Comparison of ENCODE assay signal across 17 cellular contexts in the genomic region with DNA sequence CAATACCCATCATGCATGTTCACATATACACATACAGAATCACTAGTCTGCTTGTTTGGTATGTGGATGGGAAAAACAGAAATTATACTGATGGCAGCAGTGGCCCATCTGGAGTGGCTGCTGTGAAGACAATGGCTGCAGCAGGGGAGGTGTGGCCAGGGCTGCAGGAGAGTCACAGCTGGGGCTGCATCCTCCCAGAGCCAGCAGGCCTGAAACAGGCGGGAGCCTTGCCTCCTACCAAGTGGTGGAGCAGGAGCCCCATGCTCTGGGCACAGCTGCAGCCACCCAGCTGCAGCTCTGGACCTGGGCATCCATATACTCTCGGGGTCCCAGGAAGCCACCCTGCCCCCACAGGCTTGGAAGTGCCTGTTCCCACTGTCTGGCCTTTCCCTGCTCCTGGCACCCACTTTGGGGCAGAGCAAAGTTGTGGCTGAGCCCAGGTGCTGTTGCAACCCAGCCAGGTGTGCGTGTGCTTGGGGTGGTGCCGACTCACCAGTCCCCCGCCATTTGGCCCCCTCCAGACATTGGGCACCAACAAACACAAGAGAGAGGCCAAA.
"Had no signal": no experiment of that assay in that cellular context is flagged by ENCODE, and none has a peak within 500 bp of the region (broad histone marks: within the 10 kb centered on the region; RNA-seq: fewer than 3 reads in every experiment).

No MANE protein-coding gene starts in this region.

- H3K4me1 ChIP-seq: heart left ventricle, sigmoid colon, testis, transverse colon had no signal

- H3K36me3 ChIP-seq: heart left ventricle, sigmoid colon, transverse colon had no signal

- H3K36me3 Mint-ChIP-seq: naive thymus-derived CD4-positive, alpha-beta T cell had no signal

- H3K9me3 Mint-ChIP-seq: naive thymus-derived CD4-positive, alpha-beta T cell; nephron progenitor cell; stimulated activated naive CD8-positive, alpha-beta T cell treated with anti-CD3 and anti-CD28 coated beads, Interleukin-15, Interleukin-2, amounts not matched to agents 100 ng/mL and 50 ng/mL, for 24 hours had no signal

- H3K27me3 Mint-ChIP-seq: naive thymus-derived CD4-positive, alpha-beta T cell; stimulated activated naive CD8-positive, alpha-beta T cell treated with anti-CD3 and anti-CD28 coated beads, Interleukin-15, Interleukin-2, amounts not matched to agents 100 ng/mL and 50 ng/mL, for 24 hours had no signal

- DNase-seq: effector CD4-positive, alpha-beta T cell; endodermal cell; erythroblast; foreskin melanocyte; heart left ventricle; hippocampal formation; kidney glomerular epithelial cell; mammary epithelial cell; naive thymus-derived CD4-positive, alpha-beta T cell; nephron progenitor cell; sigmoid colon; stimulated activated CD4-positive, alpha-beta T cell treated with anti-CD3 and anti-CD28 coated beads, Interleukin-2, amount 100 ng/mL, for 24 hours; testis; transverse colon had no signal

- H3K9me3 ChIP-seq: sigmoid colon, testis, transverse colon had no signal

- H3K27ac Mint-ChIP-seq: endodermal cell; naive thymus-derived CD4-positive, alpha-beta T cell; nephron progenitor cell; stimulated activated naive CD8-positive, alpha-beta T cell treated with anti-CD3 and anti-CD28 coated beads, Interleukin-15, Interleukin-2, amounts not matched to agents 100 ng/mL and 50 ng/mL, for 24 hours had no signal

- H3K4me1 Mint-ChIP-seq: endodermal cell; naive thymus-derived CD4-positive, alpha-beta T cell; nephron progenitor cell had no signal

- ATAC-seq: heart left ventricle; naive thymus-derived CD4-positive, alpha-beta T cell had no signal

- H3K27ac ChIP-seq: coronary artery, heart left ventricle, sigmoid colon, skin epidermis, testis, transverse colon had no signal

- H3K27me3 ChIP-seq: heart left ventricle, sigmoid colon, testis, transverse colon had no signal

- H3K4me3 Mint-ChIP-seq: endodermal cell; naive thymus-derived CD4-positive, alpha-beta T cell; nephron progenitor cell; stimulated activated naive CD8-positive, alpha-beta T cell treated with anti-CD3 and anti-CD28 coated beads, Interleukin-15, Interleukin-2, amounts not matched to agents 100 ng/mL and 50 ng/mL, for 24 hours had no signal

- H3K4me3 ChIP-seq: coronary artery, heart left ventricle, sigmoid colon, skin epidermis, testis, transverse colon had no signal
